7 cellular contexts compared by ENCODE assay signal in the genomic region with DNA sequence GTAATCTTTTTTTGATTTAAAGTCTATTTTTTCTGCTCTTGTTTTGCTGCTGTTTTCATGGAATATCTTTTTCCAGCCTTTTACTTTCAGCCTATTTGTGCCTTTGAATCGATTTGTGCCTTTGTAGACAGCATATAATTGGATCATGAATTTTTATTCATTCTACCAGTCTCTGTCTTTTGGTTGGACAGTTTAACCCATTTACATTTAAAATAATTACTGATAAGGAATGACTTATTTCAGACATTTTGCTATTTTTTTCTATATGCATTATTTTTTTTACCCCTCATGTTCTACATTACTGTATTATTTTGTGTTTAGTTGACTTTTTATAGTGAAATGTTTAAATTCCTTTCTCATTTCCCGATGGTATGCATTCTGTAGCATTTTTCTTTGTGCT.
"Had no signal": no experiment of that assay in that cellular context is flagged by ENCODE, and none has a peak within 500 bp of the region (broad histone marks: within the 10 kb centered on the region; RNA-seq: fewer than 3 reads in every experiment).

No MANE protein-coding gene starts in this region.

- H3K27ac ChIP-seq: HL-60, KMS-11 had no signal

- FAIRE-seq: HepG2, HTR-8/SVneo had no signal

- ATAC-seq: HepG2 had no signal

- H3K4me2 ChIP-seq: KMS-11 had no signal

- H3K9ac ChIP-seq: KMS-11 had no signal

- DNase-seq: IMR-90, KBM-7, KG1 had no signal
